Comparison of ENCODE assay signal across 1 cellular context in genomic region chr20:45968081-45968671, GRCh38.
TF ChIP-seq lines count a peak whose summit lies in the region.

No MANE protein-coding gene starts in this region.

TF ChIP-seq in WTC11, 78 proteins besides CTCF, POLR2A, EP300 and RAD21 (continued from another document):
- TF ChIP-seq ZBTB43 (CRISPR knock-in tag; IDR thresholded peaks at IDR 0.05) (no peak), ZNF121 (CRISPR knock-in tag; IDR thresholded peaks at IDR 0.05) (no peak), ZSCAN18 (CRISPR knock-in tag; IDR thresholded peaks at IDR 0.05) (no peak), GTF2I (CRISPR knock-in tag; conservative IDR thresholded peaks at IDR 0.05) (no peak), CBFB (CRISPR knock-in tag; IDR thresholded peaks at IDR 0.05; ENCODE audit: low read depth) (no peak), KAT7 (CRISPR knock-in tag; IDR thresholded peaks at IDR 0.05; ENCODE audit: borderline replicate concordance) (no peak), ATF3 (CRISPR knock-in tag; conservative IDR thresholded peaks at IDR 0.05) (no peak), E2F1 (CRISPR knock-in tag; IDR thresholded peaks at IDR 0.05) (no peak), ARID4B (CRISPR knock-in tag; IDR thresholded peaks at IDR 0.05; ENCODE audit: borderline replicate concordance) (no peak)
TF ChIP-seq in WTC11: peak in this region for 0.
